ENCODE assay signal across 8 cellular contexts in the genomic region with DNA sequence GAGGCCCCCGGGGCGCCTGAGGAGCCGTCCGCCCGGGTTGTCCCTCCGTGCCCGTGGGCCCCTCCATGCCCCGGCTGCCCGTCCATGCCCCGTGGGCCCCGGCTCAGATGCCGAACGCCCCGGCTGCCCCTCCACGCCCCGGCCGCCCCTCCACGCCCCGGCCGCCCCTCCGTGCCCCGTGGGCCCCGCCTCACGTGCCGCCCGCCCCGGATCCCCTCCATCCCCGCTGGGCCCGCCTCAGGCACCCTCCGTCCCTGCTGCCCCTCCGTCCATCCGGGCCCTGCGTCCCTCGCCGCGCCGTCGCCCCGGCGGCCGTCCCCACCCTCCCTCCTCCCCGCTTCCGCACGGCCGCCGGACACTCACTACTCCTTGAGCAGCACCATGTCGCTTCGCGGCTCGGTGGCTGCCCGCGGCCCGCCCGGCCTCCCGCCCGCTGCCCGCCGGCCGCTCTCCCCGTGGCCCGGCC. TPM values are rescaled to one million over a fixed set of nuclear protein-coding genes. Genes with fewer than 3 reads are reported as not detected.
A peak's percentile ranks its signal among the peaks of the same experiment; 100 is the strongest.
DNase-seq lines count a peak whose midpoint lies in the region; ATAC-seq lines count a peak whose summit lies in the region.

No MANE protein-coding gene starts in this region.

- DNase-seq in CD4-positive, CD25-positive, alpha-beta regulatory T cell, result no peak
- no peak for DNase-seq in activated naive CD8-positive, alpha-beta T cell treated with anti-CD3 and anti-CD28 coated beads for 36 hours
- DNase-seq in stimulated activated naive CD8-positive, alpha-beta T cell treated with anti-CD3 and anti-CD28 coated beads, Interleukin-15, Interleukin-2, amounts not matched to agents 100 U/mL and 50 U/mL, for 24 hours, result no peak
- no peak for DNase-seq in stimulated activated CD4-positive, alpha-beta T cell treated with anti-CD3 and anti-CD28 coated beads, Interleukin-12 subunit alpha, Interleukin-12 subunit beta, amount 100 ng/mL, for 4 hours
- DNase-seq in immature natural killer cell, result no peak

- H3K27ac ChIP-seq in CD4-positive, CD25-positive, alpha-beta regulatory T cell (ENCODE audit: insufficient read depth, low read length, poor library complexity, severe bottlenecking), result peak overlapping the region; percentile 63
- no peak overlapping the region for H3K27ac ChIP-seq in iPS-18a (ENCODE audit: low read length)

- H3K9ac ChIP-seq in iPS-18a (ENCODE audit: low read length), result peak overlapping the region; percentile 28

- peaks cover 5% of the 10 kb centered on the region for H3K36me3 Mint-ChIP-seq in CD4-positive, CD25-positive, alpha-beta regulatory T cell
- H3K36me3 Mint-ChIP-seq in activated naive CD8-positive, alpha-beta T cell treated with anti-CD3 and anti-CD28 coated beads for 36 hours, result peaks cover 2% of the 10 kb centered on the region
- no peaks in the 10 kb centered on the region for H3K36me3 Mint-ChIP-seq in immature natural killer cell

- peak; percentile 12 to 18 for ATAC-seq in CD4-positive, CD25-positive, alpha-beta regulatory T cell (ENCODE audit: low read depth in 2 of 2)
- ATAC-seq in GM19438 (IDR thresholded peaks at IDR 0.05; ENCODE audit: low read depth, unreplicated experiment), result peak; percentile 39
- peak; percentile 30 for ATAC-seq in HG03520 (IDR thresholded peaks at IDR 0.05; ENCODE audit: unreplicated experiment)
- peak; percentile 25 for ATAC-seq in stimulated activated naive CD8-positive, alpha-beta T cell treated with anti-CD3 and anti-CD28 coated beads, Interleukin-15, Interleukin-2, amounts not matched to agents 100 U/mL and 50 U/mL, for 24 hours

- no peaks in the 10 kb centered on the region for H3K9me3 ChIP-seq in CD4-positive, CD25-positive, alpha-beta regulatory T cell (ENCODE audit: control insufficient read depth in 2 of 2, low read length in 2 of 2)
- H3K9me3 ChIP-seq in iPS-18a (ENCODE audit: control insufficient read depth, low read depth, low read length), result no peaks in the 10 kb centered on the region

- no peaks in the 10 kb centered on the region for H3K36me3 ChIP-seq in CD4-positive, CD25-positive, alpha-beta regulatory T cell (ENCODE audit: control insufficient read depth, insufficient read depth, low read length)
- no peaks in the 10 kb centered on the region for H3K36me3 ChIP-seq in iPS-18a (ENCODE audit: control insufficient read depth, low read depth, low read length)

- H3K4me1 ChIP-seq in CD4-positive, CD25-positive, alpha-beta regulatory T cell (ENCODE audit: control insufficient read depth, insufficient read depth, low read length, poor library complexity, severe bottlenecking), result peaks cover 21% of the 10 kb centered on the region
- H3K4me1 ChIP-seq in iPS-18a (ENCODE audit: control insufficient read depth, low read depth, low read length), result peaks cover 3% of the 10 kb centered on the region

- H3K27me3 Mint-ChIP-seq in CD4-positive, CD25-positive, alpha-beta regulatory T cell, result no peaks in the 10 kb centered on the region
- no peaks in the 10 kb centered on the region for H3K27me3 Mint-ChIP-seq in activated naive CD8-positive, alpha-beta T cell treated with anti-CD3 and anti-CD28 coated beads for 36 hours
- H3K27me3 Mint-ChIP-seq in immature natural killer cell (ENCODE audit: low read depth in 3 of 3), result peaks cover 3 to 7% (median 6%) of the 10 kb centered on the region in 3 donors

- H3K4me3 Mint-ChIP-seq in CD4-positive, CD25-positive, alpha-beta regulatory T cell, result peak overlapping the region in 1 of 4 donors; percentile 88
- peak overlapping the region; percentile 83 for H3K4me3 Mint-ChIP-seq in activated naive CD8-positive, alpha-beta T cell treated with anti-CD3 and anti-CD28 coated beads for 36 hours
- H3K4me3 Mint-ChIP-seq in immature natural killer cell, result peak overlapping the region in 2 of 5 donors; percentile 75 to 86

- no peak overlapping the region for H3K27ac Mint-ChIP-seq in CD4-positive, CD25-positive, alpha-beta regulatory T cell
- no peak overlapping the region for H3K27ac Mint-ChIP-seq in activated naive CD8-positive, alpha-beta T cell treated with anti-CD3 and anti-CD28 coated beads for 36 hours
- no peak overlapping the region for H3K27ac Mint-ChIP-seq in immature natural killer cell

- H3K4me1 Mint-ChIP-seq in CD4-positive, CD25-positive, alpha-beta regulatory T cell, result peaks cover 14 to 55% (median 25%) of the 10 kb centered on the region in 4 donors
- peaks cover 35% of the 10 kb centered on the region for H3K4me1 Mint-ChIP-seq in activated naive CD8-positive, alpha-beta T cell treated with anti-CD3 and anti-CD28 coated beads for 36 hours
- H3K4me1 Mint-ChIP-seq in immature natural killer cell, result peaks cover 33 to 46% of the 10 kb centered on the region in 2 donors

- H3K9me3 Mint-ChIP-seq in CD4-positive, CD25-positive, alpha-beta regulatory T cell, result peaks cover 0 to 1% (median 0%) of the 10 kb centered on the region in 7 donors
- no peaks in the 10 kb centered on the region for H3K9me3 Mint-ChIP-seq in activated naive CD8-positive, alpha-beta T cell treated with anti-CD3 and anti-CD28 coated beads for 36 hours
- H3K9me3 Mint-ChIP-seq in immature natural killer cell, result no peaks in the 10 kb centered on the region

- no peak overlapping the region for H3K4me3 ChIP-seq in CD4-positive, CD25-positive, alpha-beta regulatory T cell (ENCODE audit: low read depth, low read length)
- peak overlapping the region; percentile 70 for H3K4me3 ChIP-seq in iPS-18a (ENCODE audit: low read length)

- no peaks in the 10 kb centered on the region for H3K27me3 ChIP-seq in CD4-positive, CD25-positive, alpha-beta regulatory T cell (ENCODE audit: control insufficient read depth, insufficient read depth, low read length)
- peaks cover 9% of the 10 kb centered on the region for H3K27me3 ChIP-seq in iPS-18a (ENCODE audit: control insufficient read depth, insufficient read depth, low read length)

RNA-seq across cellular contexts. Expression of gene PITPNA, which starts 0.4 kb away (rescaled TPM):
- total RNA-seq in CD4-positive, CD25-positive, alpha-beta regulatory T cell, result 40.5 TPM
- 10 to 100 TPM; 21.2 to 35.2 (median 26.8) TPM for polyA plus RNA-seq in CD4-positive, CD25-positive, alpha-beta regulatory T cell
- total RNA-seq in activated naive CD8-positive, alpha-beta T cell treated with anti-CD3 and anti-CD28 coated beads for 36 hours, result 10 to 100 TPM; 54.9 to 58.4 TPM
- polyA plus RNA-seq in immature natural killer cell, result 10 to 100 TPM; 33.6 to 41.5 (median 37.6) TPM

RNA-seq across cellular contexts. Expression of gene INPP5K, which starts 45.8 kb away (rescaled TPM):
- 193 TPM for total RNA-seq in CD4-positive, CD25-positive, alpha-beta regulatory T cell
- polyA plus RNA-seq in CD4-positive, CD25-positive, alpha-beta regulatory T cell, result 100 to 1,000 TPM; 115 to 130 (median 121) TPM
- 10 to 100 TPM; 18.1 to 18.2 TPM for total RNA-seq in activated naive CD8-positive, alpha-beta T cell treated with anti-CD3 and anti-CD28 coated beads for 36 hours
- polyA plus RNA-seq in immature natural killer cell, result 100 to 1,000 TPM; 113 to 161 (median 120) TPM

Comparison
In these comparisons a context has a peak if more than half of its experiments do, and no peak if none do; other contexts are left out.
1. RNA of gene INPP5K, which starts 45.8 kb away (total RNA-seq): 193 TPM in CD4-positive, CD25-positive, alpha-beta regulatory T cell (single experiment); 18.1 to 18.2 TPM in activated naive CD8-positive, alpha-beta T cell treated with anti-CD3 and anti-CD28 coated beads for 36 hours; every median in the first group is over 10 times any median in the second.
2. Peak in every context shown above with its lines, with median percentiles within 50 percentile points of each other: ATAC-seq.